1 cellular context compared by ENCODE assay signal in genomic region chr16:77409311-77409710, GRCh38.
A peak's percentile ranks its signal among the peaks of the same experiment; 100 is the strongest.
TF ChIP-seq lines count a peak whose summit lies in the region.

No MANE protein-coding gene starts in this region.

TF ChIP-seq in neural cell, 6 proteins besides CTCF, POLR2A, EP300 and RAD21 (continued from another document):
- TF ChIP-seq REST (IDR thresholded peaks at IDR 0.05; ENCODE audit: borderline replicate concordance) (no peak), SMC3 (conservative IDR thresholded peaks at IDR 0.05; ENCODE audit: poor library complexity) (no peak), EZH2 (IDR thresholded peaks at IDR 0.05; ENCODE audit: borderline replicate concordance, insufficient read depth, low read length, poor library complexity, severe bottlenecking) (no peak), POLR2AphosphoS5 (IDR thresholded peaks at IDR 0.05) (peak; percentile 79)
